In the genomic region with DNA sequence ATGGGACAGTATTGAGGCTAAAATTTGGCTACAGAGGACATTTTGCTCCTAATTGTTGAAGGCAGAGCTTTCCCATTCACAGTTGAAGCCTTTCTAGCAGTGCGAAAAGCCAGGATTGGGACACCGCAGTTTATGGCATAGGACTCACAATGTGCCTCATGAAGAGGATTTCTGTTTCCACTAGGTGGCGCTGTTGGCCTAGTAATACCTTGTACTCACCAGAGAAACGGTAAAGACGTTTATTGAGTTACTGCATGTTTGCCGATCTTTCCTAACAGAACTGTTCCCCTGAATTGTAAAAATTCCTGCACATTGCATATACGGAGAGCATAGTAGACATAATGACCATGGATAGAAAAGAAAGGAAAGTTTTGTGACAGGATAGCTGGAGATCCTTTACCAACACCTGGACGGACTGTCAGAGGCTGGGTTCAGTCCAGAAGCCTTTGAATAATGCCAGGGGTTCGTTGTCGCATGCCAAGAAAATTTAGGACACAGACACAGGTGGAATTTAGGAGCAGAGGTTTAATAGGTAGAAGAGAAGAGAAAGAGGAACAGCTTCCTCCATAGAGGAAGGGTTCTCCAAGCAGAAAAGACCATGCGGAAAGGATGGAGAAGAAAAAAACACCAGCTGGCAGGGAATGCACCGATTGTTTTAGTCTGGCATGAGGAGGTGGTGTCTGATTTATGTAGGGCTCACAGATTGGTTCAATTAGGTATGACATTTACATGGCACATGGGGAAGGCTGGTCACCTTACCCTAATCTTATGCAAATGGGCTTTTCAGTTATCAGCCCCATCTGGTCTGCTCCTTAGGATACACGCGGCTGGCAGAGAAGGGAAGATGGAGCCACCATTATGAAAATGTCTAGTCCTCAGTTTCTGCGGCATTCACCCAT, we compare ENCODE assay signal across 10 cellular contexts. TPM values are rescaled to one million over a fixed set of nuclear protein-coding genes. Genes with fewer than 3 reads are reported as not detected.
A peak's percentile ranks its signal among the peaks of the same experiment; 100 is the strongest.
DNase-seq lines count a peak whose midpoint lies in the region; ATAC-seq, FAIRE-seq and TF ChIP-seq lines count a peak whose summit lies in the region.
"Had no signal": no experiment of that assay in that cellular context is flagged by ENCODE, and none has a peak within 500 bp of the region (broad histone marks: within the 10 kb centered on the region; RNA-seq: fewer than 3 reads in every experiment).

No MANE protein-coding gene starts in this region.

- no peaks in the 10 kb centered on the region for H3K4me1 ChIP-seq in pancreas

- H3K4me3 ChIP-seq in pancreas, result no peak overlapping the region

- H3K36me3 ChIP-seq in pancreas, result no peaks in the 10 kb centered on the region

- peak in 3 of 4 donors; percentile 16 to 27 (median 26) for TF ChIP-seq CTCF in pancreas (IDR thresholded peaks at IDR 0.05)

- ATAC-seq in HG03457 (IDR thresholded peaks at IDR 0.05; ENCODE audit: unreplicated experiment) (peak; percentile 63), pancreas (peak in 2 of 4 donors; percentile 32 to 37), HG02763 (IDR thresholded peaks at IDR 0.05; ENCODE audit: unreplicated experiment) (no peak)

- peak; percentile 59 to 63 for DNase-seq in activated T-cell treated with anti-CD3 and anti-CD28 coated beads, Interleukin-2, amount 50 U/mL, for 48 hours
- DNase-seq in activated T-cell treated with anti-CD3 and anti-CD28 coated beads, Interleukin-2, amount 50 U/mL, for 1 hour, result no peak
- DNase-seq in NCI-H510A (lab: John Stamatoyannopoulos, UW) (peak; percentile 51), fibroblast of peridontal ligament (ENCODE audit: extremely low read depth) (peak; percentile 84), pancreas (peak in 1 of 6 donors; percentile 21)
- DNase-seq in activated CD4-positive, alpha-beta T cell treated with anti-CD3 and anti-CD28 coated beads for 4 hours, result peak; percentile 14 to 29

- no peaks in the 10 kb centered on the region for H3K9me3 ChIP-seq in pancreas

- FAIRE-seq in pancreas (lab: Jason Lieb, UNC), result no peak
- FAIRE-seq: G401.6 had no signal

- 38 to 39% methylated on average over 15 of the region's 15 CpGs for WGBS in pancreas, 2 donors

- H3K27me3 ChIP-seq in pancreas, result no peaks in the 10 kb centered on the region

- intact Hi-C loops in pancreas (cut with DNase I), result no loop called here

- H3K27ac ChIP-seq in pancreas, result no peak overlapping the region

RNA-seq across cellular contexts. Expression of gene OR51D1, which starts 10.8 kb away (rescaled TPM):
- total RNA-seq in pancreas, result not detected
- polyA plus RNA-seq in pancreas, result not detected
- total RNA-seq: urinary bladder had no signal
- polyA plus RNA-seq: urinary bladder had no signal

RNA-seq across cellular contexts. Expression of gene OR51E1, which starts 17.3 kb away (rescaled TPM):
- under 1 TPM in 2 of 6 donors, not detected in 4; 0.06 to 0.12 TPM for total RNA-seq in pancreas
- polyA plus RNA-seq in pancreas, result under 1 TPM; 0.07 to 0.23 TPM

RNA-seq across cellular contexts. Expression of gene TRIM68, which starts 18.4 kb away (rescaled TPM):
- 10 to 100 TPM in 1 of 6 donors, 1 to 10 TPM in 5; 3.7 to 10.6 (median 6.5) TPM for total RNA-seq in pancreas
- polyA plus RNA-seq in pancreas, result 1 to 10 TPM; 4.4 to 5.9 TPM

RNA-seq across cellular contexts. Expression of gene OR52I1, which starts 32.6 kb away (rescaled TPM):
- total RNA-seq in pancreas, result not detected
- not detected for polyA plus RNA-seq in pancreas
- total RNA-seq: urinary bladder had no signal
- polyA plus RNA-seq: urinary bladder had no signal

RNA-seq across cellular contexts. Expression of gene OR52I2, which starts 44.9 kb away (rescaled TPM):
- total RNA-seq in pancreas, result not detected
- not detected for polyA plus RNA-seq in pancreas
- total RNA-seq: urinary bladder had no signal
- polyA plus RNA-seq: urinary bladder had no signal
